In the genomic region with DNA sequence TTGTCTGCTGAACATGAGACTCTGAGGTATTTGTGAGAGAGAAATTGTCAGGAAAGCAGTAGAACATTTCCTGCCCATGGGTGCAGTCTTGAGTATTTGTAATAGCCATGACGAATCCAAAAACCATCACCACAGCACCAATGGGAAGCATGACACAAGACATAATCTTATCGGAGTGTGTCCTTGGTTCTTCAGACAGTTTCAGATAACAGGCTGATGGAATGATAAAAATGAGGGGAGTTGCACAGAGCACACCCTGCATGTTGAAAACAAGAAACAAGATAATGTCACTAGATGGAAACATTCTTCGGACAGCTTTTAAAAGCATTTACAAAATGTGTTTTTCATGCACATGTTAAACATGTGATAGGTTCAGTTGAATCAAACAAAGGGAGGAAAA, we compare ENCODE assay signal across 1 cellular context.
TF ChIP-seq lines count a peak whose summit lies in the region.

No MANE protein-coding gene starts in this region.

TF ChIP-seq in HepG2, 621 proteins besides CTCF, POLR2A, EP300 and RAD21 (continued from another document):
- TF ChIP-seq ATF2 (CRISPR knock-in tag; IDR thresholded peaks at IDR 0.05) (peak; percentile 59; the same call in 1 of the 2 replicates), ZFP90 (CRISPR knock-in tag; IDR thresholded peaks at IDR 0.05; ENCODE audit: borderline replicate concordance) (peak; percentile 67; the same call in 1 of the 2 replicates)
TF ChIP-seq in HepG2: peak in this region for 104.
